In the genomic region with DNA sequence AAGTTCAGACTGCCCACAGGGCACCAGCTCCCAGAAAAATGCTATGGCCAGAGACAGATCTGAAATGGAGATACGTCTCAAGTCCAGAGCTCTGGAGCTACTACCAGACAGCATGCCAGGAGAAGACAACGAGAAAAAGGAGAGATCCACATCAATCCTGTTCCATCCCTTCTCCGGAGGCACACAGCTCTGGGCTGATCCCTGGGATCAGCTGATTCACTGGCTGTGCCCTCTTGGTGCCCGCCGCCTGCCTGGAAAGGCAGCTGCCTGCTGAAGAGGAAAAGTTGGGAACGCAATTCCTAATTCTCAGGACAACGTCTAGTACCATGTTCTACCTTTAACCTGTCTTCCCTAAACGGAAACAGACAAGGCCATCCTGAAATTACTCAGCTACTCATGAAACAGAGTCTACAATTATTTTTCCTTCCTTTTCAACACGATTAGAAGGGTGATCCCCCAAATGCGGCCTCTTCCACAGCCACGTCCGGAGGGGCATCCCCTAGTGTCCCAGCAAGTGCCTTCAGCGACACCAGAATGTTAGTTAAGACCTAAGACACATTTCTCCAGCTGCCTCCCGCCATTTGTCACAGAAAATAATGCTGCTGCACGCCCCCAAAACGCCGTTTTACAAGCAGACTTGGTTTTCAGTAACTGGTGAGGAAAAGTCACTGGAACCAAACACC, we compare ENCODE assay signal across 11 cellular contexts. TPM values are rescaled to one million over a fixed set of nuclear protein-coding genes. Genes with fewer than 3 reads are reported as not detected.
DNase-seq lines count a peak whose midpoint lies in the region; ATAC-seq, FAIRE-seq and TF ChIP-seq lines count a peak whose summit lies in the region.
"Had no signal": no experiment of that assay in that cellular context is flagged by ENCODE, and none has a peak within 500 bp of the region (broad histone marks: within the 10 kb centered on the region; RNA-seq: fewer than 3 reads in every experiment).

No MANE protein-coding gene starts in this region.

- H3K27me3 ChIP-seq in K562 (ENCODE audit: control insufficient read depth in 2 of 2, insufficient read depth in 2 of 2, low read length in 2 of 2), result no peaks in the 10 kb centered on the region; a peak in 1 of 5 replicates
- peaks cover 18 to 38% of the 10 kb centered on the region in 2 experiments for H3K27me3 ChIP-seq in mesenchymal stem cell (ENCODE audit: control insufficient read depth in 1 of 2, insufficient read depth in 1 of 2, low read length in 2 of 2)
- peaks cover 0 to 35% of the 10 kb centered on the region in 2 donors for H3K27me3 ChIP-seq in tibial nerve

- H2AFZ ChIP-seq in K562 (ENCODE audit: low read depth, low read length) (peak overlapping the region; percentile 80), mesenchymal stem cell (ENCODE audit: low read depth, low read length) (no peak overlapping the region)

- TF ChIP-seq CTCF in K562 (IDR thresholded peaks at IDR 0.05 in 2 of 3, conservative IDR thresholded peaks at IDR 0.05 in 1 of 3; ENCODE audit: insufficient read depth in 2 of 3, low read depth in 1 of 3, low read length in 3 of 3) (no peak), tibial nerve (IDR thresholded peaks at IDR 0.05) (no peak)

- peak overlapping the region; percentile 62 for H3K27ac Mint-ChIP-seq in activated naive CD4-positive, alpha-beta T cell treated with anti-CD3 and anti-CD28 coated beads, Interleukin-2, amount 50 U/mL, for 24 hours

- ATAC-seq in K562, result no peak
- no peak for ATAC-seq in HG03139 (IDR thresholded peaks at IDR 0.05; ENCODE audit: unreplicated experiment)

- peak; percentile 26 for FAIRE-seq in K562 (lab: Jason Lieb, UNC)
- FAIRE-seq: kidney, urothelium cell line had no signal

- peak overlapping the region; percentile 57 for H3K4me3 ChIP-seq in K562
- H3K4me3 ChIP-seq in mesenchymal stem cell (ENCODE audit: insufficient read depth in 1 of 2, low read depth in 1 of 2, low read length in 2 of 2), result peak overlapping the region; percentile 76 to 82
- peak overlapping the region in 1 of 4 donors; percentile 79 for H3K4me3 ChIP-seq in tibial nerve

- no peak for DNase-seq in activated naive CD4-positive, alpha-beta T cell treated with Interleukin-2 at 50 U/mL for 16 hours
- DNase-seq in K562 (ENCODE audit: extremely low read depth in 1 of 4, low spot score in 3 of 4) (no peak), mesenchymal stem cell (no peak), tibial nerve (ENCODE audit: low spot score in 2 of 2) (no peak), ACHN (no peak), T1000 (lab: John Stamatoyannopoulos, UW) (no peak)

- no peaks in the 10 kb centered on the region for H3K36me3 Mint-ChIP-seq in activated naive CD4-positive, alpha-beta T cell treated with anti-CD3 and anti-CD28 coated beads, Interleukin-2, amount 50 U/mL, for 24 hours

- H3K4me3 Mint-ChIP-seq in activated naive CD4-positive, alpha-beta T cell treated with anti-CD3 and anti-CD28 coated beads, Interleukin-2, amount 50 U/mL, for 24 hours, result peak overlapping the region; percentile 75

- H3K79me1 ChIP-seq in mesenchymal stem cell (replicated peaks; ENCODE audit: low read length, poor library complexity, severe bottlenecking), result no peaks in the 10 kb centered on the region

- TF ChIP-seq EP300 in K562 (IDR thresholded peaks at IDR 0.05; ENCODE audit: low read length) (no peak), tibial nerve (IDR thresholded peaks at IDR 0.05) (no peak)

- H3K4me2 ChIP-seq in K562 (ENCODE audit: insufficient read depth, low read length), result peak overlapping the region; percentile 83
- H3K4me2 ChIP-seq in mesenchymal stem cell (ENCODE audit: low read length, poor library complexity, severe bottlenecking), result peak overlapping the region; percentile 94

- no peak overlapping the region for H2BK5ac ChIP-seq in mesenchymal stem cell (ENCODE audit: low read depth, low read length, poor library complexity, severe bottlenecking)

- BruUV-seq in K562 (replicated peaks; lab: Mats Ljungman, UMichigan), result TSS peak; percentile 28

- no peak overlapping the region for H3K4ac ChIP-seq in mesenchymal stem cell (ENCODE audit: low read depth in 1 of 2, low read length in 2 of 2)

- TF ChIP-seq POLR2A in K562 (conservative IDR thresholded peaks at IDR 0.05) (no peak), tibial nerve (IDR thresholded peaks at IDR 0.05) (no peak)

- H4K91ac ChIP-seq in mesenchymal stem cell (ENCODE audit: low read length), result no peak overlapping the region

- no peak overlapping the region for H2BK120ac ChIP-seq in mesenchymal stem cell (ENCODE audit: low read depth, low read length)

- H2AK5ac ChIP-seq in mesenchymal stem cell (ENCODE audit: low read length, severe bottlenecking), result no peak overlapping the region

- H3K9me3 Mint-ChIP-seq in activated naive CD4-positive, alpha-beta T cell treated with anti-CD3 and anti-CD28 coated beads, Interleukin-2, amount 50 U/mL, for 24 hours, result no peaks in the 10 kb centered on the region

- in situ Hi-C loops in K562 (cut with MboI) (no loop called here), ACHN (cut with HindIII; ENCODE audit: low pct_ligation_motif_present, low pct_unique_long_range_greater_than_20kb, low sequenced_read_pairs) (no loop called here)

- H3K4me1 ChIP-seq in K562 (replicated peaks in 1 of 2; ENCODE audit: control insufficient read depth in 2 of 2, insufficient read depth in 2 of 2, low read length in 2 of 2) (peaks cover 59 to 74% of the 10 kb centered on the region in 2 experiments), mesenchymal stem cell (ENCODE audit: control insufficient read depth, insufficient read depth, low read depth, low read length) (peaks cover 52% of the 10 kb centered on the region), tibial nerve (peaks cover 0 to 75% (median 38%) of the 10 kb centered on the region in 4 donors)

- H3K18ac ChIP-seq in mesenchymal stem cell (ENCODE audit: low read depth in 1 of 2, low read length in 2 of 2), result no peak overlapping the region

- H2BK15ac ChIP-seq in mesenchymal stem cell (ENCODE audit: low read depth, poor library complexity, severe bottlenecking), result no peak overlapping the region

- CTCF ChIA-PET in K562 (lab: Yijun Ruan, JAX; ENCODE audit: low intra/inter-chr PET ratio), result no interaction called here

- H3K14ac ChIP-seq in mesenchymal stem cell (ENCODE audit: low read length in 2 of 2), result no peak overlapping the region

- peaks cover 11% of the 10 kb centered on the region for H3K27me3 Mint-ChIP-seq in activated naive CD4-positive, alpha-beta T cell treated with anti-CD3 and anti-CD28 coated beads, Interleukin-2, amount 50 U/mL, for 24 hours

- no peaks in the 10 kb centered on the region for H3K9me3 ChIP-seq in K562 (replicated peaks; ENCODE audit: control insufficient read depth, insufficient read depth, low read depth, low read length)
- peaks cover 4% of the 10 kb centered on the region for H3K9me3 ChIP-seq in mesenchymal stem cell (ENCODE audit: control insufficient read depth, low read length)
- H3K9me3 ChIP-seq in tibial nerve, result no peaks in the 10 kb centered on the region

- no peak overlapping the region for H3K23ac ChIP-seq in mesenchymal stem cell (ENCODE audit: low read length in 2 of 2)

- WGBS in K562 (ENCODE audit: insufficient coverage, low coverage, missing lambda C conversion rate), result 16% methylated on average over 15 of the region's 17 CpGs
- 57% methylated on average over 17 of the region's 17 CpGs for WGBS in mesenchymal stem cell
- WGBS in tibial nerve, 2 donors, result 45 to 46% methylated on average over 17 of the region's 17 CpGs

- H3K36me3 ChIP-seq in K562 (ENCODE audit: control insufficient read depth, insufficient read depth, low read length), result no peaks in the 10 kb centered on the region
- H3K36me3 ChIP-seq in mesenchymal stem cell (ENCODE audit: control insufficient read depth in 1 of 2, insufficient read depth in 2 of 2, low read depth in 1 of 2, low read length in 2 of 2), result peaks cover 0 to 8% of the 10 kb centered on the region in 2 experiments
- no peaks in the 10 kb centered on the region for H3K36me3 ChIP-seq in tibial nerve

- H4K20me1 ChIP-seq in K562 (replicated peaks; ENCODE audit: control insufficient read depth, insufficient read depth, low read length), result no peaks in the 10 kb centered on the region; the same call in 1 of the 2 replicates

- peaks cover 74% of the 10 kb centered on the region for H3K79me2 ChIP-seq in K562 (ENCODE audit: control insufficient read depth, insufficient read depth, low read length)

- no peak for TF ChIP-seq RAD21 in K562 (CRISPR knock-in tag; conservative IDR thresholded peaks at IDR 0.05 in 1 of 2, IDR thresholded peaks at IDR 0.05 in 1 of 2)

- H3K9ac ChIP-seq in K562 (ENCODE audit: insufficient read depth in 1 of 2, low read depth in 2 of 2, low read length in 2 of 2) (peak overlapping the region; percentile 60 to 91), mesenchymal stem cell (ENCODE audit: low read length) (peak overlapping the region; percentile 47)

- peaks cover 62% of the 10 kb centered on the region for H3K4me1 Mint-ChIP-seq in activated naive CD4-positive, alpha-beta T cell treated with anti-CD3 and anti-CD28 coated beads, Interleukin-2, amount 50 U/mL, for 24 hours

- intact Hi-C loops in K562 (cut with micrococcal nuclease), result loop anchor here (2.0 to 10.0 kb wide), 5 partner anchors 13 to 544 kb away; a partner anchor contains a TSS

- no peak overlapping the region for H2BK12ac ChIP-seq in mesenchymal stem cell (ENCODE audit: low read length in 2 of 2)

- H4K8ac ChIP-seq in mesenchymal stem cell (ENCODE audit: low read length), result peak overlapping the region; percentile 51

- H3K9me1 ChIP-seq in K562 (ENCODE audit: control insufficient read depth, insufficient read depth, low read length), result no peaks in the 10 kb centered on the region

- H3K27ac ChIP-seq in K562 (ENCODE audit: extremely low read depth, low read depth, low read length) (peak overlapping the region; percentile 74), mesenchymal stem cell (ENCODE audit: low read length, poor library complexity, severe bottlenecking) (peak overlapping the region; percentile 71), tibial nerve (peak overlapping the region in 3 of 4 donors; percentile 58 to 68 (median 67))
- H3K27ac ChIP-seq: C4-2B had no signal

- POLR2A ChIA-PET in K562 (lab: Yijun Ruan, JAX), result interaction anchor here (0.5 to 1.9 kb wide), 15 partner anchors 9 to 616 kb away, joined by 3 to 7 read pairs (median 3); no protein-coding TSS in a partner anchor

RNA-seq across cellular contexts. Expression of a gene that starts 2.4 kb away (rescaled TPM):
- total RNA-seq in K562 (2011; cell fraction: chromatin; rRNA removed; ENCODE audit: low replicate concordance), result 99.5 and 128 TPM in 2 replicates
- 69.4 and 77.0 TPM in 2 replicates for total RNA-seq in K562 (2011; cell fraction: nucleolus; rRNA removed)
- 69.0 and 126 TPM in 2 replicates for total RNA-seq in K562 (2011; cell fraction: nucleoplasm; rRNA removed)
- total RNA-seq in K562 (2014; rRNA removed) (11.9 and 15.6 TPM in 2 replicates), K562 (2014; rRNA removed; fragmentation: Illumina TruSeq; extraction: Trizol) (5.0 and 6.1 TPM in 2 replicates), K562 (2015; rRNA removed; fragmentation: Illumina TruSeq; extraction: Trizol) (10.7 and 11.0 TPM in 2 replicates), K562 (2021) (24.8 and 25.1 TPM in 2 replicates), tibial nerve (10 to 100 TPM; 16.2 to 44.4 (median 26.5) TPM)
- polyA plus RNA-seq in K562 (2011; rRNA removed) (8.2 and 13.7 TPM in 2 replicates), K562 (2014; fragmentation: Illumina TruSeq; extraction: Trizol) (8.9 and 10.3 TPM in 2 replicates), K562 (2014; fragmentation: Nextera tagmentation; extraction: Ambion mirVana) (1 to 10 TPM; 1.3 to 2.1 TPM), K562 (2014; rRNA removed) (16.2 and 20.0 TPM in 2 replicates)
- polyA plus RNA-seq in K562 (2011; cell fraction: cytosol; rRNA removed), result 10.1 and 10.3 TPM in 2 replicates
- 85.0 and 102 TPM in 2 replicates for polyA plus RNA-seq in K562 (2011; cell fraction: nucleus; rRNA removed)
- polyA plus RNA-seq in K562 (2012), result 15.0 and 16.5 TPM in 2 replicates
- polyA minus RNA-seq in K562 (2011; rRNA and poly(A)+ RNA removed), result 10.9 and 12.1 TPM in 2 replicates
- polyA minus RNA-seq in K562 (2011; cell fraction: cytosol; rRNA and poly(A)+ RNA removed), result 7.9 and 11.7 TPM in 2 replicates
- polyA minus RNA-seq in K562 (2011; cell fraction: nucleus; rRNA and poly(A)+ RNA removed), result 20.1 and 25.1 TPM in 2 replicates
- 1.0 TPM for polyA plus RNA-seq in mesenchymal stem cell (2013, experiment 1 of 2)
- polyA plus RNA-seq in mesenchymal stem cell (2013, experiment 2 of 2), result 1.2 TPM

RNA-seq across cellular contexts. Expression of a gene that starts 2.7 kb away (rescaled TPM):
- 0.37 TPM in 1 of 2 replicates, not detected in the other for total RNA-seq in K562 (2011; cell fraction: chromatin; rRNA removed; ENCODE audit: low replicate concordance)
- total RNA-seq in K562 (2011; cell fraction: nucleolus; rRNA removed), result 0.17 TPM in 1 of 2 replicates, not detected in the other
- total RNA-seq in K562 (2011; cell fraction: nucleoplasm; rRNA removed), result 0.66 TPM in 1 of 2 replicates, not detected in the other
- total RNA-seq in K562 (2014; rRNA removed) (0.12 TPM in 1 of 2 replicates, not detected in the other), K562 (2014; rRNA removed; fragmentation: Illumina TruSeq; extraction: Trizol) (not detected in 2 replicates), K562 (2015; rRNA removed; fragmentation: Illumina TruSeq; extraction: Trizol) (not detected in 2 replicates), K562 (2021) (0.18 and 0.22 TPM in 2 replicates), tibial nerve (not detected)
- polyA plus RNA-seq in K562 (2011; rRNA removed) (0.07 and 0.12 TPM in 2 replicates), K562 (2014; fragmentation: Illumina TruSeq; extraction: Trizol) (0.09 and 0.17 TPM in 2 replicates), K562 (2014; fragmentation: Nextera tagmentation; extraction: Ambion mirVana) (not detected), K562 (2014; rRNA removed) (not detected in 2 replicates)
- 0.07 and 0.12 TPM in 2 replicates for polyA plus RNA-seq in K562 (2011; cell fraction: cytosol; rRNA removed)
- 0.11 and 0.24 TPM in 2 replicates for polyA plus RNA-seq in K562 (2011; cell fraction: nucleus; rRNA removed)
- polyA plus RNA-seq in K562 (2012), result 0.23 and 0.32 TPM in 2 replicates
- not detected in 2 replicates for polyA minus RNA-seq in K562 (2011; rRNA and poly(A)+ RNA removed)
- polyA minus RNA-seq in K562 (2011; cell fraction: cytosol; rRNA and poly(A)+ RNA removed), result not detected in 2 replicates
- not detected in 2 replicates for polyA minus RNA-seq in K562 (2011; cell fraction: nucleus; rRNA and poly(A)+ RNA removed)
- polyA plus RNA-seq in mesenchymal stem cell (2013, experiment 1 of 2), result 0.03 TPM
- polyA plus RNA-seq in mesenchymal stem cell (2013, experiment 2 of 2), result not detected

RNA-seq across cellular contexts. Expression of a gene that starts 52.9 kb away (rescaled TPM):
- 223 and 256 TPM in 2 replicates for total RNA-seq in K562 (2011; cell fraction: chromatin; rRNA removed; ENCODE audit: low replicate concordance)
- 134 and 146 TPM in 2 replicates for total RNA-seq in K562 (2011; cell fraction: nucleolus; rRNA removed)
- total RNA-seq in K562 (2011; cell fraction: nucleoplasm; rRNA removed), result 170 and 171 TPM in 2 replicates
- total RNA-seq in K562 (2014; rRNA removed) (32.1 and 35.5 TPM in 2 replicates), K562 (2014; rRNA removed; fragmentation: Illumina TruSeq; extraction: Trizol) (38.0 and 40.9 TPM in 2 replicates), K562 (2015; rRNA removed; fragmentation: Illumina TruSeq; extraction: Trizol) (46.0 and 47.1 TPM in 2 replicates), K562 (2021) (43.5 and 49.1 TPM in 2 replicates), tibial nerve (10 to 100 TPM; 33.0 to 67.7 (median 49.3) TPM)
- polyA plus RNA-seq in K562 (2011; rRNA removed) (51.5 and 54.7 TPM in 2 replicates), K562 (2014; fragmentation: Illumina TruSeq; extraction: Trizol) (40.4 and 44.8 TPM in 2 replicates), K562 (2014; fragmentation: Nextera tagmentation; extraction: Ambion mirVana) (10 to 100 TPM; 19.2 to 59.3 TPM), K562 (2014; rRNA removed) (32.6 and 35.2 TPM in 2 replicates)
- 44.6 and 45.9 TPM in 2 replicates for polyA plus RNA-seq in K562 (2011; cell fraction: cytosol; rRNA removed)
- 74.6 and 75.8 TPM in 2 replicates for polyA plus RNA-seq in K562 (2011; cell fraction: nucleus; rRNA removed)
- polyA plus RNA-seq in K562 (2012), result 34.3 and 38.0 TPM in 2 replicates
- 56.5 and 61.8 TPM in 2 replicates for polyA minus RNA-seq in K562 (2011; rRNA and poly(A)+ RNA removed)
- polyA minus RNA-seq in K562 (2011; cell fraction: cytosol; rRNA and poly(A)+ RNA removed), result 35.3 and 43.3 TPM in 2 replicates
- polyA minus RNA-seq in K562 (2011; cell fraction: nucleus; rRNA and poly(A)+ RNA removed), result 68.3 and 94.6 TPM in 2 replicates
- polyA plus RNA-seq in mesenchymal stem cell (2013, experiment 1 of 2), result 50.8 TPM
- polyA plus RNA-seq in mesenchymal stem cell (2013, experiment 2 of 2), result 49.7 TPM
